In genomic region chr13:103514188-103514587, GRCh38 we compare ENCODE assay signal across 40 cellular contexts.
"Had no signal": no experiment of that assay in that cellular context is flagged by ENCODE, and none has a peak within 500 bp of the region (broad histone marks: within the 10 kb centered on the region; RNA-seq: fewer than 3 reads in every experiment).

No MANE protein-coding gene starts in this region.

- H3K9me3 ChIP-seq: adrenal gland, ascending aorta, body of pancreas, breast epithelium had no signal

- H3K27ac Mint-ChIP-seq: activated naive CD4-positive, alpha-beta T cell treated with anti-CD3 and anti-CD28 coated beads for 36 hours; activated naive CD4-positive, alpha-beta T cell treated with anti-CD3 and anti-CD28 coated beads, Interleukin-2, amount 10 ng/mL, durations not matched to agents 7 days and 5 days; activated naive CD4-positive, alpha-beta T cell treated with anti-CD3 and anti-CD28 coated beads, Interleukin-2, amount 50 U/mL, for 24 hours; activated naive CD4-positive, alpha-beta T cell treated with anti-CD3 and anti-CD28 coated beads, Interleukin-2, amount 50 U/mL, for 72 hours; activated naive CD8-positive, alpha-beta T cell; activated naive CD8-positive, alpha-beta T cell treated with anti-CD3 and anti-CD28 coated beads for 36 hours; activated naive CD8-positive, alpha-beta T cell treated with anti-CD3 and anti-CD28 coated beads, Interleukin-2, amount 10 ng/mL, durations not matched to agents 7 days and 5 days; activated naive CD8-positive, alpha-beta T cell treated with anti-CD3 and anti-CD28 coated beads, Interleukin-2, amount 50 U/mL, for 24 hours; activated T-cell treated with anti-CD3 and anti-CD28 coated beads, Interleukin-2, amount 50 U/mL, for 24 hours; activated T-cell treated with anti-CD3 and anti-CD28 coated beads, Interleukin-2, amount 50 U/mL, for 72 hours; activated T-helper 1 cell treated with anti-CD3 and anti-CD28 coated beads, Interleukin-12 subunit alpha, Interleukin-12 subunit beta, Interleukin-2, Interleukin-4 antibody, amounts not matched to agents 30 ng/mL and 10 ng/mL and 1 ng/mL, durations not matched to agents 14 hours and 24 hours and 36 hours; activated T-helper 17 cell treated with anti-CD3 and anti-CD28 coated beads, Interleukin-2, amount 50 U/mL, for 72 hours; activated T-helper 2 cell treated with anti-CD3 and anti-CD28 coated beads, Interferon-gamma antibody, Interleukin-2, Interleukin-4, amounts not matched to agents 10 μg/mL and 5 μg/mL and 100 μg/mL, durations not matched to agents 14 hours and 24 hours and 36 hours; brain had no signal

- H3K4me1 Mint-ChIP-seq: activated naive CD4-positive, alpha-beta T cell treated with anti-CD3 and anti-CD28 coated beads, Interleukin-2, amount 10 ng/mL, durations not matched to agents 7 days and 5 days; activated naive CD4-positive, alpha-beta T cell treated with anti-CD3 and anti-CD28 coated beads, Interleukin-2, amount 50 U/mL, for 24 hours; activated naive CD8-positive, alpha-beta T cell treated with anti-CD3 and anti-CD28 coated beads for 36 hours; activated naive CD8-positive, alpha-beta T cell treated with anti-CD3 and anti-CD28 coated beads, Interleukin-2, amount 10 ng/mL, durations not matched to agents 7 days and 5 days; activated naive CD8-positive, alpha-beta T cell treated with anti-CD3 and anti-CD28 coated beads, Interleukin-2, amount 50 U/mL, for 24 hours; activated T-helper 17 cell treated with anti-CD3 and anti-CD28 coated beads, Interleukin-2, amount 50 U/mL, for 72 hours; central memory CD8-positive, alpha-beta T cell had no signal

- H3K36me3 Mint-ChIP-seq: activated naive CD4-positive, alpha-beta T cell treated with anti-CD3 and anti-CD28 coated beads, Interleukin-2, amount 10 ng/mL, durations not matched to agents 7 days and 5 days; activated naive CD4-positive, alpha-beta T cell treated with anti-CD3 and anti-CD28 coated beads, Interleukin-2, amount 50 U/mL, for 24 hours; activated naive CD4-positive, alpha-beta T cell treated with anti-CD3 and anti-CD28 coated beads, Interleukin-2, amount 50 U/mL, for 72 hours; activated naive CD8-positive, alpha-beta T cell; activated naive CD8-positive, alpha-beta T cell treated with anti-CD3 and anti-CD28 coated beads for 36 hours; activated naive CD8-positive, alpha-beta T cell treated with anti-CD3 and anti-CD28 coated beads, Interleukin-2, amount 10 ng/mL, durations not matched to agents 7 days and 5 days; brain had no signal

- H3K36me3 ChIP-seq: adrenal gland, ascending aorta, brain microvascular endothelial cell, breast epithelium, cardiac muscle cell had no signal

- H3K27me3 Mint-ChIP-seq: activated naive CD4-positive, alpha-beta T cell treated with anti-CD3 and anti-CD28 coated beads, Interleukin-2, amount 10 ng/mL, durations not matched to agents 7 days and 5 days; activated naive CD4-positive, alpha-beta T cell treated with anti-CD3 and anti-CD28 coated beads, Interleukin-2, amount 50 U/mL, for 24 hours; activated naive CD8-positive, alpha-beta T cell; activated naive CD8-positive, alpha-beta T cell treated with anti-CD3 and anti-CD28 coated beads for 36 hours; activated naive CD8-positive, alpha-beta T cell treated with anti-CD3 and anti-CD28 coated beads, Interleukin-2, amount 10 ng/mL, durations not matched to agents 7 days and 5 days; activated naive CD8-positive, alpha-beta T cell treated with anti-CD3 and anti-CD28 coated beads, Interleukin-2, amount 50 U/mL, for 24 hours; activated T-cell treated with anti-CD3 and anti-CD28 coated beads, Interleukin-2, amount 50 U/mL, for 24 hours; activated T-helper 17 cell treated with anti-CD3 and anti-CD28 coated beads, Interleukin-2, amount 50 U/mL, for 72 hours; brain; central memory CD8-positive, alpha-beta T cell had no signal

- DNase-seq: activated effector memory CD4-positive, alpha-beta T cell treated with anti-CD3 and anti-CD28 coated beads, Interleukin-2, amount 50 U/mL, for 16 hours; activated effector memory CD4-positive, alpha-beta T cell treated with Interleukin-2 at 50 U/mL for 16 hours; activated gamma-delta T cell; activated gamma-delta T cell treated with Interleukin-2 at 50 U/mL for 16 hours; activated naive CD4-positive, alpha-beta T cell; activated naive CD4-positive, alpha-beta T cell treated with anti-CD3 and anti-CD28 coated beads for 36 hours; activated naive CD4-positive, alpha-beta T cell treated with anti-CD3 and anti-CD28 coated beads, Interleukin-2, amount 10 ng/mL, durations not matched to agents 7 days and 5 days; activated naive CD4-positive, alpha-beta T cell treated with anti-CD3 and anti-CD28 coated beads, Interleukin-2, amount 50 U/mL, for 16 hours; activated naive CD4-positive, alpha-beta T cell treated with Interleukin-2 at 50 U/mL for 16 hours; activated naive CD8-positive, alpha-beta T cell treated with anti-CD3 and anti-CD28 coated beads for 36 hours; activated naive CD8-positive, alpha-beta T cell treated with anti-CD3 and anti-CD28 coated beads, Interleukin-2, amount 10 ng/mL, durations not matched to agents 7 days and 5 days; activated naive CD8-positive, alpha-beta T cell treated with anti-CD3 and anti-CD28 coated beads, Interleukin-2, amount 50 U/mL, for 24 hours; activated T-cell treated with anti-CD3 and anti-CD28 coated beads, Interleukin-2, amount 50 U/mL, for 24 hours; activated T-cell treated with anti-CD3 and anti-CD28 coated beads, Interleukin-2, amount 50 U/mL, for 4 hours; activated T-cell treated with anti-CD3 and anti-CD28 coated beads, Interleukin-2, amount 50 U/mL, for 48 hours; activated T-cell treated with anti-CD3 and anti-CD28 coated beads, Interleukin-2, amount 50 U/mL, for 72 hours; adrenal gland; amniotic stem cell; amygdala; anterior cingulate cortex; aorta; body of pancreas; brain microvascular endothelial cell; caudate nucleus; central memory CD4-positive, alpha-beta T cell; cerebellar nuclear complex had no signal

- H3K4me1 ChIP-seq: adrenal gland, ascending aorta, breast epithelium had no signal

- H3K27me3 ChIP-seq: adrenal gland, ascending aorta, body of pancreas, brain microvascular endothelial cell, breast epithelium, cardiac muscle cell had no signal

- ATAC-seq: activated naive CD4-positive, alpha-beta T cell treated with anti-CD3 and anti-CD28 coated beads, Interleukin-2, amount 50 U/mL, for 72 hours; activated naive CD8-positive, alpha-beta T cell treated with anti-CD3 and anti-CD28 coated beads, Interleukin-2, amount 50 U/mL, for 24 hours; activated T-cell treated with anti-CD3 and anti-CD28 coated beads, Interleukin-2, amount 50 U/mL, for 4 hours; activated T-cell treated with anti-CD3 and anti-CD28 coated beads, Interleukin-2, amount 50 U/mL, for 72 hours; activated T-helper 17 cell treated with anti-CD3 and anti-CD28 coated beads, Interleukin-2, amount 50 U/mL, for 72 hours; body of pancreas had no signal

- H3K27ac ChIP-seq: adrenal gland, ascending aorta, body of pancreas, brain microvascular endothelial cell, breast epithelium, cardiac muscle cell had no signal

- H3K9me3 Mint-ChIP-seq: activated naive CD4-positive, alpha-beta T cell treated with anti-CD3 and anti-CD28 coated beads, Interleukin-2, amount 10 ng/mL, durations not matched to agents 7 days and 5 days; activated naive CD4-positive, alpha-beta T cell treated with anti-CD3 and anti-CD28 coated beads, Interleukin-2, amount 50 U/mL, for 24 hours; activated naive CD8-positive, alpha-beta T cell treated with anti-CD3 and anti-CD28 coated beads for 36 hours; activated naive CD8-positive, alpha-beta T cell treated with anti-CD3 and anti-CD28 coated beads, Interleukin-2, amount 50 U/mL, for 24 hours; activated T-cell treated with anti-CD3 and anti-CD28 coated beads, Interleukin-2, amount 50 U/mL, for 24 hours; activated T-helper 17 cell treated with anti-CD3 and anti-CD28 coated beads, Interleukin-2, amount 50 U/mL, for 72 hours; brain had no signal

- FAIRE-seq: astrocyte, bronchial epithelial cell, colon had no signal

- H3K4me3 ChIP-seq: adrenal gland, ascending aorta, body of pancreas, breast epithelium, cardiac muscle cell had no signal

- H3K4me3 Mint-ChIP-seq: activated naive CD4-positive, alpha-beta T cell treated with anti-CD3 and anti-CD28 coated beads for 36 hours; activated naive CD4-positive, alpha-beta T cell treated with anti-CD3 and anti-CD28 coated beads, Interleukin-2, amount 10 ng/mL, durations not matched to agents 7 days and 5 days; activated naive CD4-positive, alpha-beta T cell treated with anti-CD3 and anti-CD28 coated beads, Interleukin-2, amount 50 U/mL, for 24 hours; activated naive CD8-positive, alpha-beta T cell; activated naive CD8-positive, alpha-beta T cell treated with anti-CD3 and anti-CD28 coated beads for 36 hours; activated naive CD8-positive, alpha-beta T cell treated with anti-CD3 and anti-CD28 coated beads, Interleukin-2, amount 10 ng/mL, durations not matched to agents 7 days and 5 days; activated naive CD8-positive, alpha-beta T cell treated with anti-CD3 and anti-CD28 coated beads, Interleukin-2, amount 50 U/mL, for 24 hours; activated T-cell treated with anti-CD3 and anti-CD28 coated beads, Interleukin-2, amount 50 U/mL, for 24 hours; activated T-cell treated with anti-CD3 and anti-CD28 coated beads, Interleukin-2, amount 50 U/mL, for 4 hours; activated T-cell treated with anti-CD3 and anti-CD28 coated beads, Interleukin-2, amount 50 U/mL, for 72 hours; activated T-helper 1 cell treated with anti-CD3 and anti-CD28 coated beads, Interleukin-12 subunit alpha, Interleukin-12 subunit beta, Interleukin-2, Interleukin-4 antibody, amounts not matched to agents 30 ng/mL and 10 ng/mL and 1 ng/mL, durations not matched to agents 14 hours and 24 hours and 36 hours; activated T-helper 17 cell treated with anti-CD3 and anti-CD28 coated beads, Interleukin-2, amount 50 U/mL, for 72 hours; brain; central memory CD8-positive, alpha-beta T cell had no signal
